ENCODE assay signal across 8 cellular contexts in genomic region chr12:6567824-6568617, GRCh38. TPM values are rescaled to one million over a fixed set of nuclear protein-coding genes. Genes with fewer than 3 reads are reported as not detected.
DNase-seq lines count a peak whose midpoint lies in the region; ATAC-seq and TF ChIP-seq lines count a peak whose summit lies in the region.

TSS of gene NOP2 (minus strand) at chr12:6568291. CDS start at chr12:6567918, 373 bp downstream.

- H3K27ac ChIP-seq in temporal lobe (ENCODE audit: low read depth, low read length): peak within 1 kb of the TSS; percentile 51

- TF ChIP-seq CTCF in HFF-Myc (IDR thresholded peaks at IDR 0.05; ENCODE audit: low read depth, low read length, missing control alignments) (no peak), omental fat pad (IDR thresholded peaks at IDR 0.05) (no peak)

- ATAC-seq in omental fat pad (ENCODE audit: low FRiP score): peak; percentile 88

- H3K4me3 ChIP-seq in HFF-Myc (replicated peaks; ENCODE audit: low read depth, low read length): peak within 1 kb of the TSS; percentile 91

- DNase-seq in GF-D8 (lab: John Stamatoyannopoulos, UW) (peak; percentile 70), HFF-Myc (ENCODE audit: extremely low read depth, low read depth) (no peak), NCI-H1092 treated with DMSO at 0.1 percent for 48 hours (lab: John Stamatoyannopoulos, UW) (peak; percentile 85), SKM-1 (lab: John Stamatoyannopoulos, UW; ENCODE audit: unreplicated experiment) (peak; percentile 44), glomerular endothelial cell (ENCODE audit: extremely low read depth, low read depth, low spot score) (no peak), omental fat pad (ENCODE audit: low spot score) (peak; percentile 74)
- DNase-seq in activated naive CD4-positive, alpha-beta T cell treated with anti-CD3 and anti-CD28 coated beads, Interleukin-2, amount 50 U/mL, for 16 hours: peak; percentile 91

RNA-seq across cellular contexts. Expression of gene NOP2, which starts in this region (rescaled TPM):
- total RNA-seq in glomerular endothelial cell (29.7 and 46.9 TPM in 2 replicates), omental fat pad (100 to 1,000 TPM in 1 of 4 donors, 10 to 100 TPM in 3; 26.2 to 153 (median 45.0) TPM), temporal lobe (8.4 TPM)

Comparison
In these comparisons a context has a peak if more than half of its experiments do, and no peak if none do; other contexts are left out.
1. DNase-seq: peak in GF-D8 (single experiment), NCI-H1092 treated with DMSO at 0.1 percent for 48 hours (single experiment), SKM-1 (single experiment), activated naive CD4-positive, alpha-beta T cell treated with anti-CD3 and anti-CD28 coated beads, Interleukin-2, amount 50 U/mL, for 16 hours (single experiment) and omental fat pad (single experiment); none in HFF-Myc (single experiment) and glomerular endothelial cell (single experiment).